Comparison of ENCODE assay signal across 8 cellular contexts in the genomic region with DNA sequence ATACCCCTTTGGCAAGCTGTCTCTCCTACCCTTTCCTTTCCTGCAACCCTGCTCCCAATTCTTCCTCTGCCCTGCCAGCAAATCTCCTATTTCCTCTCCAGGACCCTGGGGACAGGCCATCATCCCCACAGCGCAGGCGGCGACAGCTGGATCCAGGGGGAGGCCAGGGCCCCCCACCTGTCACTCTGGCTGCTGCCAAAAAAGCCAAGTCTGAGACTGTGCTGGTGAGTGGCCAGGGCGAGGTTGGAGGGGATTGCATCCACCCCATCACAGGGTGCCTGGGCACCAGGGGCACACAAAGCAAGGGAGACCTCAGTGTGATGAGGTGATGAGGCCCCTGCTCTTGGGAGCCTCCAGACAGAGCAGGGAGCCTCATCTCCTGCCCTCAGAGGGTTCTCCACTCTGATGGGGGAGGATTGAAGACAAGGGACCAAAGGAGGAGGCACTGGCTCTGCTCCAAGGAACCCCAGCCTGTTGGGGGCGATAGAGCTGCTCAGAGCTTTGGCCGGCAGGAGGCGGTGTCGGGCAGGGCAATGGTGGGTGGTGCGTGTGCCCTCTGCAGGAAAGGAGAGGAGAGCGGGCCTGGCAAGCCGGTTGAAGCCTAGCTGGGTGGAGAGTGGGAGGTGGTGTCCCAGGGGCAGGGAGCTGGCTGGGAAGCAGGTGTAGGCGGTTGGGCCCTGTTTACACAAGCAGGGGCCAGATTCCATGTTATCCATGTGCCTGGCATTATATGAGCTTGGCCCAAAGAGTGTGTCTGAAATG. TPM values are rescaled to one million over a fixed set of nuclear protein-coding genes. Genes with fewer than 3 reads are reported as not detected.
DNase-seq lines count a peak whose midpoint lies in the region; TF ChIP-seq lines count a peak whose summit lies in the region.

No MANE protein-coding gene starts in this region.

- H2BK15ac ChIP-seq in mesendoderm (replicated peaks; ENCODE audit: low read depth): no peak overlapping the region

- no peak overlapping the region for H2BK5ac ChIP-seq in mesendoderm (ENCODE audit: low read length)

- WGBS in mesendoderm (ENCODE audit: extremely low coverage, insufficient coverage, low lambda C conversion rate): no CpG with 5 or more reads among the region's 12 CpGs

- H3K27me3 ChIP-seq in GM06990 (replicated peaks; ENCODE audit: control insufficient read depth, insufficient read depth, low read length) (no peaks in the 10 kb centered on the region), brain microvascular endothelial cell (replicated peaks) (no peaks in the 10 kb centered on the region), mesendoderm (ENCODE audit: insufficient read depth, low read length, poor library complexity) (no peaks in the 10 kb centered on the region)

- H3K79me2 ChIP-seq in mesendoderm (ENCODE audit: control insufficient read depth, insufficient read depth, low read length): no peaks in the 10 kb centered on the region

- in situ Hi-C loops in brain microvascular endothelial cell (cut with HindIII; ENCODE audit: low pct_ligation_motif_present, low sequenced_read_pairs): no loop called here
- in situ Hi-C loops in G401 (cut with HindIII; ENCODE audit: low sequenced_read_pairs): no loop called here

- H3K18ac ChIP-seq in mesendoderm (ENCODE audit: low read length): no peak overlapping the region

- no peak overlapping the region for H3K4me3 ChIP-seq in GM06990 (replicated peaks; ENCODE audit: low read depth, low read length)
- H3K4me3 ChIP-seq in brain microvascular endothelial cell (ENCODE audit: low read depth, low read length): no peak overlapping the region
- no peak overlapping the region for H3K4me3 ChIP-seq in mesendoderm (ENCODE audit: low read length)

- H3K56ac ChIP-seq in mesendoderm (ENCODE audit: low read length): no peak overlapping the region

- H2AK5ac ChIP-seq in mesendoderm (ENCODE audit: low read length): no peak overlapping the region

- no peak overlapping the region for H3K9ac ChIP-seq in mesendoderm (ENCODE audit: low read length)

- no peaks in the 10 kb centered on the region for H3K79me1 ChIP-seq in mesendoderm (ENCODE audit: low read length)

- DNase-seq in GM06990 (ENCODE audit: extremely low read depth, insufficient read length): no peak
- DNase-seq in MV-4-11 (lab: John Stamatoyannopoulos, UW): peak; percentile 51
- DNase-seq in brain microvascular endothelial cell: no peak
- DNase-seq in mesendoderm: peak; percentile 80
- DNase-seq in NOMO-1 (lab: John Stamatoyannopoulos, UW; ENCODE audit: unreplicated experiment in 2 of 2): no peak
- DNase-seq in G401 (ENCODE audit: low spot score): no peak
- DNase-seq in cerebellum (ENCODE audit: low spot score): no peak
- no peak for DNase-seq in nucleus accumbens (lab: John Stamatoyannopoulos, UW)

- H3K4me2 ChIP-seq in mesendoderm (ENCODE audit: low read length): no peak overlapping the region

- H3K23ac ChIP-seq in mesendoderm (ENCODE audit: low read length): no peak overlapping the region

- no peak overlapping the region for H3K4ac ChIP-seq in mesendoderm (ENCODE audit: low read depth, low read length)

- no peak overlapping the region for H4K8ac ChIP-seq in mesendoderm (ENCODE audit: low read depth, low read length)

- H3K4me1 ChIP-seq in mesendoderm (ENCODE audit: control insufficient read depth, low read depth, low read length): no peaks in the 10 kb centered on the region

- H2BK120ac ChIP-seq in mesendoderm (ENCODE audit: low read depth, low read length): no peak overlapping the region

- TF ChIP-seq CTCF in GM06990 (IDR thresholded peaks at IDR 0.05; ENCODE audit: insufficient read depth, low read length, poor library complexity, severe bottlenecking) (peak; percentile 100), brain microvascular endothelial cell (IDR thresholded peaks at IDR 0.05; ENCODE audit: low read depth, low read length, missing control alignments) (peak; percentile 88)

- no peak overlapping the region for H4K5ac ChIP-seq in mesendoderm (ENCODE audit: low read length)

- H3K27ac ChIP-seq in brain microvascular endothelial cell (no peak overlapping the region), mesendoderm (ENCODE audit: low read depth, low read length) (no peak overlapping the region)

- peaks cover 14% of the 10 kb centered on the region for H3K36me3 ChIP-seq in GM06990 (ENCODE audit: control insufficient read depth, insufficient read depth, low read length)
- peaks cover 91% of the 10 kb centered on the region for H3K36me3 ChIP-seq in brain microvascular endothelial cell (replicated peaks)
- no peaks in the 10 kb centered on the region for H3K36me3 ChIP-seq in mesendoderm (ENCODE audit: control insufficient read depth, insufficient read depth, low read length)

RNA-seq across cellular contexts. Expression of a gene that starts 15.6 kb away (rescaled TPM):
- 10.1 TPM for polyA plus RNA-seq in mesendoderm (2013, experiment 1 of 2)
- polyA plus RNA-seq in mesendoderm (2013, experiment 2 of 2): 11.8 TPM
- 40.3 and 112 TPM in 2 replicates for total RNA-seq in G401 (2014; rRNA removed; shearing (Covaris generic))
- 21.3 TPM for total RNA-seq in cerebellum

RNA-seq across cellular contexts. Expression of a gene that starts 23.6 kb away (rescaled TPM):
- polyA plus RNA-seq in mesendoderm (2013, experiment 1 of 2): 13.0 TPM
- 13.2 TPM for polyA plus RNA-seq in mesendoderm (2013, experiment 2 of 2)
- 12.2 and 14.5 TPM in 2 replicates for total RNA-seq in G401 (2014; rRNA removed; shearing (Covaris generic))
- total RNA-seq in cerebellum: 22.9 TPM

RNA-seq across cellular contexts. Expression of a gene that starts 50.4 kb away (rescaled TPM):
- 1.2 TPM for polyA plus RNA-seq in mesendoderm (2013, experiment 1 of 2)
- polyA plus RNA-seq in mesendoderm (2013, experiment 2 of 2): 1.1 TPM
- total RNA-seq in G401 (2014; rRNA removed; shearing (Covaris generic)): 7.5 and 8.4 TPM in 2 replicates
- 26.2 TPM for total RNA-seq in cerebellum

Comparison
In these comparisons a context has a peak if more than half of its experiments do, and no peak if none do; other contexts are left out.
1. DNase-seq: peak in MV-4-11 (single experiment) and mesendoderm (single experiment); none in GM06990 (single experiment), brain microvascular endothelial cell (single experiment), NOMO-1 (0 of 2), G401 (single experiment), cerebellum (single experiment) and nucleus accumbens (0 of 56).